ENCODE assay signal across 8 cellular contexts in the genomic region with DNA sequence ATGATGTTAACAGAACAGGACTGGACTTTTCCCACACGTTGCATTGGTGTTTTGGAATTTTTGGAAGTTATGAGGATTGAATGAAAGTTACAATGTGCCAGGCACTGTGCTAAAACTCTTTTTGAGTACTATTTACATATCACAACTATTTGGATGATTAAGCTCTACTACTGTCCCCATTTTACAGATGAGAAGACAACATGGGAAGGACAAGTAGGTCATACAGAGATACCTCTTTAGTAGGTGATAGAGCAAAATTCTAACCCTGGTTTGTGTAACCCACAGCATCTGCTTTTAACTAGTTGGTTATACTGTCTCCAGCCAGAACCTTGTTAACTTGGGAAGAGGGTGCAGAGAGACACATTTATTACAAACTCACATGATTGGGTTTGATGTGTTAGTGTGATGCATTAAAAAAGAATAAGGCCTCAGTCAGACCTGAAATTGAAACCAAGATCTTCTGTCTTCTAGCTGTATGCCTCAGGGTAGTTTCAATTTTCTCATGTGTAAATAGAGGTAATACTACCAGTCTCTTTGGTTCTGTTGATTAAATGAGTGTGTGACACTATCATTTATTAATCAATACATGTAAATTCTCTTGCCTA. TPM values are rescaled to one million over a fixed set of nuclear protein-coding genes. Genes with fewer than 3 reads are reported as not detected.
DNase-seq lines count a peak whose midpoint lies in the region; ATAC-seq and TF ChIP-seq lines count a peak whose summit lies in the region.

No MANE protein-coding gene starts in this region.

- in situ Hi-C loops in GM13976 (cut with MboI; ENCODE audit: low sequenced_read_pairs, unreplicated experiment) = no loop called here

- peak overlapping the region; percentile 92 for H3K4me2 ChIP-seq in OCI-LY1 (ENCODE audit: low read length)

- H3K36me3 ChIP-seq in OCI-LY1 (ENCODE audit: insufficient read depth, low read length) (peaks cover 57% of the 10 kb centered on the region), kidney epithelial cell (ENCODE audit: control insufficient read depth, insufficient read depth, low read length) (no peaks in the 10 kb centered on the region)

- peaks cover 22% of the 10 kb centered on the region for H3K4me1 ChIP-seq in OCI-LY1 (ENCODE audit: insufficient read depth, low read length, severe bottlenecking)

- peak; percentile 44 for ATAC-seq in GM21723 (IDR thresholded peaks at IDR 0.05; ENCODE audit: unreplicated experiment)

- DNase-seq in GM13976 (ENCODE audit: low spot score) (peak; percentile 33), kidney epithelial cell (ENCODE audit: low read depth) (no peak), DMS79 treated with DMSO at 0.1 percent for 48 hours (lab: John Stamatoyannopoulos, UW) (no peak), AG08395 (ENCODE audit: low spot score) (no peak), HCEC 1CT (no peak), SIG-M5 (lab: John Stamatoyannopoulos, UW) (no peak)

- peaks cover 14% of the 10 kb centered on the region for H3K79me2 ChIP-seq in OCI-LY1 (ENCODE audit: insufficient read depth, low read length)

- no peaks in the 10 kb centered on the region for H3K9me3 ChIP-seq in OCI-LY1 (ENCODE audit: low read length)

- no peaks in the 10 kb centered on the region for H3K27me3 ChIP-seq in OCI-LY1 (ENCODE audit: insufficient read depth, low read length)
- H3K27me3 ChIP-seq in kidney epithelial cell (ENCODE audit: control insufficient read depth, insufficient read depth, low read length) = no peaks in the 10 kb centered on the region

- H3K27ac ChIP-seq in OCI-LY1 (ENCODE audit: low read depth, low read length, poor library complexity, severe bottlenecking) = no peak overlapping the region

- H3K9me2 ChIP-seq in OCI-LY1 (ENCODE audit: low read depth, low read length) = no peaks in the 10 kb centered on the region

- H3F3A ChIP-seq in OCI-LY1 (ENCODE audit: insufficient read depth, low read length) = no peaks in the 10 kb centered on the region

- no peaks in the 10 kb centered on the region for H4K20me1 ChIP-seq in OCI-LY1 (ENCODE audit: insufficient read depth, low read length)

- no peak for TF ChIP-seq CTCF in GM13976 (IDR thresholded peaks at IDR 0.05; ENCODE audit: borderline replicate concordance, control extremely low read depth, extremely low read depth, insufficient read depth, missing control alignments)
- no peak for TF ChIP-seq CTCF in OCI-LY1 (IDR thresholded peaks at IDR 0.05; ENCODE audit: low read length)
- no peak for TF ChIP-seq CTCF in kidney epithelial cell (IDR thresholded peaks at IDR 0.05; ENCODE audit: insufficient read depth, low read length, poor library complexity, severe bottlenecking)

- H3K4me3 ChIP-seq in OCI-LY1 (ENCODE audit: low read depth, low read length, poor library complexity, severe bottlenecking) (peak overlapping the region; percentile 91), kidney epithelial cell (ENCODE audit: low read depth, low read length) (peak overlapping the region; percentile 47)

- no peak overlapping the region for H2AFZ ChIP-seq in OCI-LY1 (ENCODE audit: low read length)

- H3K9ac ChIP-seq in OCI-LY1 (ENCODE audit: low read length) = peak overlapping the region; percentile 52

RNA-seq across cellular contexts. Expression of a gene that starts 1.4 kb away (rescaled TPM):
- 52.1 and 117 TPM in 2 replicates for total RNA-seq in kidney epithelial cell
